ENCODE assay signal across 1 cellular context in genomic region chr16:83807710-83808572, GRCh38.
TF ChIP-seq lines count a peak whose summit lies in the region.

Gene HSBP1 (plus strand): TSS chr16:83807978. CDS start chr16:83808077, 99 bp downstream.

TF ChIP-seq in HEK293, 187 proteins besides CTCF, POLR2A, EP300 and RAD21 (continued from another document and continues in another):
- TF ChIP-seq ZXDB (tag by site-specific recombination; IDR thresholded peaks at IDR 0.05) (peak; percentile 56; the same call in 1 of the 2 replicates), ZNF266 (tag by site-specific recombination; IDR thresholded peaks at IDR 0.05; ENCODE audit: low read depth) (no peak), ZNF341 (tag by site-specific recombination; IDR thresholded peaks at IDR 0.05; ENCODE audit: low read depth) (0 out of 2 replicates have a peak, but pooled peaks have one; percentile 13), ZNF37A (tag by site-specific recombination; IDR thresholded peaks at IDR 0.05) (no peak), ZNF830 (tag by site-specific recombination; IDR thresholded peaks at IDR 0.05; ENCODE audit: low read depth) (no peak), ZNF561 (tag by site-specific recombination; IDR thresholded peaks at IDR 0.05; ENCODE audit: borderline replicate concordance) (peak; percentile 39; the same call in 1 of the 2 replicates), ZNF280C (tag by site-specific recombination; IDR thresholded peaks at IDR 0.05) (no peak), SP2 (tag by site-specific recombination; IDR thresholded peaks at IDR 0.05) (peak; percentile 76), ZNF133 (tag by site-specific recombination; IDR thresholded peaks at IDR 0.05) (no peak), ZBTB17 (tag by site-specific recombination; IDR thresholded peaks at IDR 0.05) (no peak), KLF1 (tag by site-specific recombination; IDR thresholded peaks at IDR 0.05) (peak; percentile 31; the same call in 1 of the 2 replicates), HOXA7 (CRISPR knock-in tag; IDR thresholded peaks at IDR 0.05; ENCODE audit: borderline replicate concordance) (no peak), MZF1 (tag by site-specific recombination; IDR thresholded peaks at IDR 0.05; ENCODE audit: borderline replicate concordance) (no peak), MEIS1 (CRISPR knock-in tag; IDR thresholded peaks at IDR 0.05; ENCODE audit: borderline replicate concordance) (no peak), ZNF549 (tag by site-specific recombination; IDR thresholded peaks at IDR 0.05) (no peak), PRDM10 (tag by site-specific recombination; IDR thresholded peaks at IDR 0.05) (0 out of 2 replicates have a peak, but pooled peaks have one; percentile 29), ZNF366 (tag by site-specific recombination; conservative IDR thresholded peaks at IDR 0.05) (no peak), ZNF629 (tag by site-specific recombination; IDR thresholded peaks at IDR 0.05) (no peak), PRDM2 (tag by site-specific recombination; IDR thresholded peaks at IDR 0.05; ENCODE audit: borderline replicate concordance) (no peak), KLF8 (tag by site-specific recombination; IDR thresholded peaks at IDR 0.05) (peak; percentile 80), ZNF335 (tag by site-specific recombination; conservative IDR thresholded peaks at IDR 0.05) (peak; percentile 72), ZNF10 (tag by site-specific recombination; IDR thresholded peaks at IDR 0.05) (no peak), ZNF416 (tag by site-specific recombination; IDR thresholded peaks at IDR 0.05) (no peak), ZNF18 (tag by site-specific recombination; IDR thresholded peaks at IDR 0.05) (no peak), ZNF623 (tag by site-specific recombination; IDR thresholded peaks at IDR 0.05) (no peak), ZFP41 (tag by site-specific recombination; IDR thresholded peaks at IDR 0.05; ENCODE audit: borderline replicate concordance) (no peak), ZNF544 (tag by site-specific recombination; IDR thresholded peaks at IDR 0.05) (no peak), ZNF16 (tag by site-specific recombination; IDR thresholded peaks at IDR 0.05; ENCODE audit: low read depth) (no peak), ZBTB49 (tag by site-specific recombination; IDR thresholded peaks at IDR 0.05; ENCODE audit: low read depth) (no peak), ZEB2 (tag by site-specific recombination; IDR thresholded peaks at IDR 0.05) (0 out of 2 replicates have a peak, but pooled peaks have one; percentile 46), ZNF521 (tag by site-specific recombination; IDR thresholded peaks at IDR 0.05) (no peak), ZNF211 (tag by site-specific recombination; IDR thresholded peaks at IDR 0.05; ENCODE audit: low read depth) (no peak), ZNF558 (tag by site-specific recombination; IDR thresholded peaks at IDR 0.05) (no peak), ZNF776 (tag by site-specific recombination; IDR thresholded peaks at IDR 0.05; ENCODE audit: borderline replicate concordance) (no peak), ZNF624 (tag by site-specific recombination; IDR thresholded peaks at IDR 0.05) (no peak), SCRT1 (tag by site-specific recombination; IDR thresholded peaks at IDR 0.05; ENCODE audit: borderline replicate concordance) (no peak), ZBTB20 (tag by site-specific recombination; IDR thresholded peaks at IDR 0.05) (peak; percentile 67; the same call in 1 of the 2 replicates), ZNF274 (IDR thresholded peaks at IDR 0.05; ENCODE audit: low read length) (no peak), ZNF274 (tag by site-specific recombination; IDR thresholded peaks at IDR 0.05; ENCODE audit: borderline replicate concordance) (no peak), SALL2 (tag by site-specific recombination; IDR thresholded peaks at IDR 0.05; ENCODE audit: borderline replicate concordance) (no peak), ZNF785 (tag by site-specific recombination; IDR thresholded peaks at IDR 0.05) (no peak), ZNF221 (tag by site-specific recombination; IDR thresholded peaks at IDR 0.05; ENCODE audit: borderline replicate concordance) (no peak)
- TF ChIP-seq, protein P1, sequence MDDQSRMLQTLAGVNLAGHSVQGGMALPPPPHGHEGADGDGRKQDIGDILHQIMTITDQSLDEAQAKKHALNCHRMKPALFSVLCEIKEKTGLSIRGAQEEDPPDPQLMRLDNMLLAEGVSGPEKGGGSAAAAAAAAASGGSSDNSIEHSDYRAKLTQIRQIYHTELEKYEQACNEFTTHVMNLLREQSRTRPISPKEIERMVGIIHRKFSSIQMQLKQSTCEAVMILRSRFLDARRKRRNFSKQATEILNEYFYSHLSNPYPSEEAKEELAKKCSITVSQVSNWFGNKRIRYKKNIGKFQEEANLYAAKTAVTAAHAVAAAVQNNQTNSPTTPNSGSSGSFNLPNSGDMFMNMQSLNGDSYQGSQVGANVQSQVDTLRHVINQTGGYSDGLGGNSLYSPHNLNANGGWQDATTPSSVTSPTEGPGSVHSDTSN (CRISPR knock-in tag; IDR thresholded peaks at IDR 0.05), result 0 out of 2 replicates have a peak, but pooled peaks have one; percentile 63
- TF ChIP-seq, protein P2, sequence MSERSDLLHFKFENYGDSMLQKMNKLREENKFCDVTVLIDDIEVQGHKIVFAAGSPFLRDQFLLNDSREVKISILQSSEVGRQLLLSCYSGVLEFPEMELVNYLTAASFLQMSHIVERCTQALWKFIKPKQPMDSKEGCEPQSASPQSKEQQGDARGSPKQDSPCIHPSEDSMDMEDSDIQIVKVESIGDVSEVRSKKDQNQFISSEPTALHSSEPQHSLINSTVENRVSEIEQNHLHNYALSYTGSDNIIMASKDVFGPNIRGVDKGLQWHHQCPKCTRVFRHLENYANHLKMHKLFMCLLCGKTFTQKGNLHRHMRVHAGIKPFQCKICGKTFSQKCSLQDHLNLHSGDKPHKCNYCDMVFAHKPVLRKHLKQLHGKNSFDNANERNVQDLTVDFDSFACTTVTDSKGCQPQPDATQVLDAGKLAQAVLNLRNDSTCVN (tag by site-specific recombination; optimal IDR thresholded peaks at IDR 0.05), result peak; percentile 64
- TF ChIP-seq, protein P3, sequence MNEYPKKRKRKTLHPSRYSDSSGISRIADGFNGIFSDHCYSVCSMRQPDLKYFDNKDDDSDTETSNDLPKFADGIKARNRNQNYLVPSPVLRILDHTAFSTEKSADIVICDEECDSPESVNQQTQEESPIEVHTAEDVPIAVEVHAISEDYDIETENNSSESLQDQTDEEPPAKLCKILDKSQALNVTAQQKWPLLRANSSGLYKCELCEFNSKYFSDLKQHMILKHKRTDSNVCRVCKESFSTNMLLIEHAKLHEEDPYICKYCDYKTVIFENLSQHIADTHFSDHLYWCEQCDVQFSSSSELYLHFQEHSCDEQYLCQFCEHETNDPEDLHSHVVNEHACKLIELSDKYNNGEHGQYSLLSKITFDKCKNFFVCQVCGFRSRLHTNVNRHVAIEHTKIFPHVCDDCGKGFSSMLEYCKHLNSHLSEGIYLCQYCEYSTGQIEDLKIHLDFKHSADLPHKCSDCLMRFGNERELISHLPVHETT (tag by site-specific recombination; IDR thresholded peaks at IDR 0.05), result no peak
